Comparison of ENCODE assay signal across 22 cellular contexts in the genomic region with DNA sequence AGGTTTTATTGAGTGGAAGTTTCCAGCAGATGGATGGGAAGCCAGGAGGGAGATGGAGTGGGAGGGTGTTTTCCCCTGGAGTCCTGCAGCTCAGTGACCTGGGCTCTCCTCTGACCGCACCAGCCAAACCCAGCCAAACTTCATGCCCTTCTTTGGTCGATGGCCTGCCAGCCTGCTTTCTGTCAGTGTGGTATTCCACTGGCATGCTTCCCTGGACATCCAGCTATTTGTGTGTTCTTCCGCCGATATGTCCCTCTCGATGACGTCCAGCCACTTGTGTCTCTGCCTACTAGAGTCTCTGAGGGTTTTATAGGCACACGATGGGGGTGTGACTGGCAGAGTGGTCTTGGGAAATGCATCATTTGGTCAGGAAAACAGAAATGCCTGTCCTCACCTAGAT. TPM values are rescaled to one million over a fixed set of nuclear protein-coding genes. Genes with fewer than 3 reads are reported as not detected.
DNase-seq lines count a peak whose midpoint lies in the region; ATAC-seq and TF ChIP-seq lines count a peak whose summit lies in the region.
"Had no signal": no experiment of that assay in that cellular context is flagged by ENCODE, and none has a peak within 500 bp of the region (broad histone marks: within the 10 kb centered on the region; RNA-seq: fewer than 3 reads in every experiment).

No MANE protein-coding gene starts in this region.

- 98 to 100% methylated on average over 6 to 7 of the region's 7 CpGs for WGBS in endodermal cell (ENCODE audit: insufficient coverage in 1 of 2, insufficient read length in 1 of 2), 2 experiments
- 98% methylated on average over 7 of the region's 7 CpGs for WGBS in mesenchymal stem cell

- H3K14ac ChIP-seq in mesenchymal stem cell (ENCODE audit: low read length in 2 of 2), result no peak overlapping the region

- no peaks in the 10 kb centered on the region for H3K27me3 Mint-ChIP-seq in activated CD8-positive, alpha-beta T cell treated with anti-CD3 and anti-CD28 coated beads for 36 hours
- H3K27me3 Mint-ChIP-seq in activated CD8-positive, alpha-beta T cell treated with anti-CD3 and anti-CD28 coated beads, Interleukin-2, amount 10 ng/mL, durations not matched to agents 7 days and 5 days (ENCODE audit: low read depth), result no peaks in the 10 kb centered on the region
- no peaks in the 10 kb centered on the region for H3K27me3 Mint-ChIP-seq in endodermal cell (ENCODE audit: insufficient read depth)
- H3K27me3 Mint-ChIP-seq in stimulated activated naive B cell treated with anti-CD40 and anti-IgM and Interleukin-4, amounts not matched to agents 10 μg/mL and 1 μg/mL and 100 μg/mL, for 72 hours, result no peaks in the 10 kb centered on the region

- ATAC-seq in activated CD8-positive, alpha-beta T cell treated with anti-CD3 and anti-CD28 coated beads for 36 hours, result no peak
- no peak for ATAC-seq in activated CD8-positive, alpha-beta T cell treated with anti-CD3 and anti-CD28 coated beads, Interleukin-2, amount 10 ng/mL, durations not matched to agents 7 days and 5 days
- no peak for ATAC-seq in stimulated activated naive B cell treated with anti-CD40 and anti-IgM and Interleukin-4, amounts not matched to agents 10 μg/mL and 1 μg/mL and 100 μg/mL, for 72 hours (replicated peaks)
- ATAC-seq in HG02571 (IDR thresholded peaks at IDR 0.05; ENCODE audit: unreplicated experiment) (no peak), GM21576 (IDR thresholded peaks at IDR 0.05; ENCODE audit: unreplicated experiment) (no peak)
- ATAC-seq: PC-3, SK-N-SH treated with all-trans-retinoic acid at 6 μM for 48 hours, upper lobe of right lung had no signal

- no peak overlapping the region for H2BK15ac ChIP-seq in mesenchymal stem cell (ENCODE audit: low read depth, poor library complexity, severe bottlenecking)

- peak overlapping the region in 1 of 2 experiments; percentile 21 for H2BK12ac ChIP-seq in mesenchymal stem cell (ENCODE audit: low read length in 2 of 2)

- intact Hi-C loops in activated CD8-positive, alpha-beta T cell treated with anti-CD3 and anti-CD28 coated beads for 36 hours (cut with micrococcal nuclease), result no loop called here

- H4K91ac ChIP-seq in mesenchymal stem cell (ENCODE audit: low read length), result peak overlapping the region; percentile 59

- H3K23ac ChIP-seq in mesenchymal stem cell (ENCODE audit: low read length in 2 of 2), result no peak overlapping the region

- H2AK5ac ChIP-seq in mesenchymal stem cell (ENCODE audit: low read length, severe bottlenecking), result no peak overlapping the region

- no peak for DNase-seq in activated CD8-positive, alpha-beta T cell treated with anti-CD3 and anti-CD28 coated beads for 36 hours
- no peak for DNase-seq in activated CD8-positive, alpha-beta T cell treated with anti-CD3 and anti-CD28 coated beads, Interleukin-2, amount 10 ng/mL, durations not matched to agents 7 days and 5 days
- DNase-seq in endodermal cell (no peak), mesenchymal stem cell (no peak), NCI-H2196 treated with DMSO at 0.1 percent for 48 hours (lab: John Stamatoyannopoulos, UW; ENCODE audit: unreplicated experiment) (no peak)
- DNase-seq in stimulated activated naive B cell treated with anti-CD40 and anti-IgM and Interleukin-4, amounts not matched to agents 10 μg/mL and 1 μg/mL and 100 μg/mL, for 72 hours, result no peak
- DNase-seq: activated CD8-positive, alpha-beta memory T cell treated with anti-CD3 and anti-CD28 coated beads for 24 hours; dermis blood vessel endothelial cell; DND-41; erythroblast; KG1; NCI-H1048; NCI-H2107; NCI-H69; occipital lobe; PC-3; small intestine; upper lobe of right lung had no signal

- peak overlapping the region; percentile 10 for H3K27ac Mint-ChIP-seq in activated CD8-positive, alpha-beta T cell treated with anti-CD3 and anti-CD28 coated beads for 36 hours
- H3K27ac Mint-ChIP-seq in activated CD8-positive, alpha-beta T cell treated with anti-CD3 and anti-CD28 coated beads, Interleukin-2, amount 10 ng/mL, durations not matched to agents 7 days and 5 days, result no peak overlapping the region
- peak overlapping the region; percentile 76 for H3K27ac Mint-ChIP-seq in endodermal cell
- peak overlapping the region; percentile 53 for H3K27ac Mint-ChIP-seq in stimulated activated naive B cell treated with anti-CD40 and anti-IgM and Interleukin-4, amounts not matched to agents 10 μg/mL and 1 μg/mL and 100 μg/mL, for 72 hours

- no peak overlapping the region for H3K4me2 ChIP-seq in mesenchymal stem cell (ENCODE audit: low read length, poor library complexity, severe bottlenecking)

- H3K27ac ChIP-seq in endodermal cell (ENCODE audit: low read depth, low read length) (no peak overlapping the region), mesenchymal stem cell (ENCODE audit: low read length, poor library complexity, severe bottlenecking) (no peak overlapping the region)
- H3K27ac ChIP-seq: HL-60, upper lobe of right lung had no signal

- H3K4me3 Mint-ChIP-seq in activated CD8-positive, alpha-beta T cell treated with anti-CD3 and anti-CD28 coated beads for 36 hours, result no peak overlapping the region
- no peak overlapping the region for H3K4me3 Mint-ChIP-seq in activated CD8-positive, alpha-beta T cell treated with anti-CD3 and anti-CD28 coated beads, Interleukin-2, amount 10 ng/mL, durations not matched to agents 7 days and 5 days
- H3K4me3 Mint-ChIP-seq in endodermal cell, result peak overlapping the region; percentile 4
- no peak overlapping the region for H3K4me3 Mint-ChIP-seq in stimulated activated naive B cell treated with anti-CD40 and anti-IgM and Interleukin-4, amounts not matched to agents 10 μg/mL and 1 μg/mL and 100 μg/mL, for 72 hours

- peaks cover 18% of the 10 kb centered on the region for H3K36me3 ChIP-seq in endodermal cell (ENCODE audit: control insufficient read depth, insufficient read depth, low read length)
- H3K36me3 ChIP-seq in mesenchymal stem cell (ENCODE audit: control insufficient read depth in 1 of 2, insufficient read depth in 2 of 2, low read depth in 1 of 2, low read length in 2 of 2), result peaks cover 0 to 13% of the 10 kb centered on the region in 2 experiments
- H3K36me3 ChIP-seq: upper lobe of right lung had no signal

- no peak overlapping the region for H3K18ac ChIP-seq in mesenchymal stem cell (ENCODE audit: low read depth in 1 of 2, low read length in 2 of 2)

- peaks cover 20% of the 10 kb centered on the region for H3K36me3 Mint-ChIP-seq in activated CD8-positive, alpha-beta T cell treated with anti-CD3 and anti-CD28 coated beads for 36 hours (ENCODE audit: low read depth)
- peaks cover 37% of the 10 kb centered on the region for H3K36me3 Mint-ChIP-seq in activated CD8-positive, alpha-beta T cell treated with anti-CD3 and anti-CD28 coated beads, Interleukin-2, amount 10 ng/mL, durations not matched to agents 7 days and 5 days (ENCODE audit: low read depth)
- peaks cover 16% of the 10 kb centered on the region for H3K36me3 Mint-ChIP-seq in endodermal cell (ENCODE audit: low read depth)
- peaks cover 21 to 39% of the 10 kb centered on the region in 2 donors for H3K36me3 Mint-ChIP-seq in stimulated activated naive B cell treated with anti-CD40 and anti-IgM and Interleukin-4, amounts not matched to agents 10 μg/mL and 1 μg/mL and 100 μg/mL, for 72 hours

- no peaks in the 10 kb centered on the region for H3K9me3 ChIP-seq in endodermal cell (ENCODE audit: control insufficient read depth, low read length)
- no peaks in the 10 kb centered on the region for H3K9me3 ChIP-seq in mesenchymal stem cell (ENCODE audit: control insufficient read depth, low read length)
- H3K9me3 ChIP-seq: upper lobe of right lung had no signal

- no peaks in the 10 kb centered on the region for H3K9me3 Mint-ChIP-seq in activated CD8-positive, alpha-beta T cell treated with anti-CD3 and anti-CD28 coated beads for 36 hours
- no peaks in the 10 kb centered on the region for H3K9me3 Mint-ChIP-seq in activated CD8-positive, alpha-beta T cell treated with anti-CD3 and anti-CD28 coated beads, Interleukin-2, amount 10 ng/mL, durations not matched to agents 7 days and 5 days (ENCODE audit: insufficient read depth)
- H3K9me3 Mint-ChIP-seq in endodermal cell, result no peaks in the 10 kb centered on the region
- H3K9me3 Mint-ChIP-seq in stimulated activated naive B cell treated with anti-CD40 and anti-IgM and Interleukin-4, amounts not matched to agents 10 μg/mL and 1 μg/mL and 100 μg/mL, for 72 hours, result peaks cover 0 to 1% of the 10 kb centered on the region in 2 donors

- POLR2A ChIA-PET in activated CD8-positive, alpha-beta T cell treated with anti-CD3 and anti-CD28 coated beads for 36 hours (lab: Charles Lee), result no interaction called here
- POLR2A ChIA-PET in activated CD8-positive, alpha-beta T cell treated with anti-CD3 and anti-CD28 coated beads, Interleukin-2, amount 10 ng/mL, durations not matched to agents 7 days and 5 days (lab: Charles Lee), result no interaction called here

- TF ChIP-seq CTCF in activated CD8-positive, alpha-beta T cell treated with anti-CD3 and anti-CD28 coated beads for 36 hours (IDR thresholded peaks at IDR 0.05), result no peak
- TF ChIP-seq CTCF in endodermal cell (conservative IDR thresholded peaks at IDR 0.05), result no peak

- no peaks in the 10 kb centered on the region for H3K27me3 ChIP-seq in endodermal cell (ENCODE audit: control insufficient read depth, insufficient read depth, low read length, poor library complexity, severe bottlenecking)
- H3K27me3 ChIP-seq in mesenchymal stem cell (ENCODE audit: control insufficient read depth in 1 of 2, insufficient read depth in 1 of 2, low read length in 2 of 2), result no peaks in the 10 kb centered on the region
- H3K27me3 ChIP-seq: upper lobe of right lung had no signal

- CTCF ChIA-PET in activated CD8-positive, alpha-beta T cell treated with anti-CD3 and anti-CD28 coated beads for 36 hours (lab: Charles Lee), result interaction anchor here (0.8 to 1.8 kb wide), 2 partner anchors 70 to 258 kb away, joined by 3 to 5 read pairs; no protein-coding TSS in a partner anchor
- CTCF ChIA-PET in activated CD8-positive, alpha-beta T cell treated with anti-CD3 and anti-CD28 coated beads, Interleukin-2, amount 10 ng/mL, durations not matched to agents 7 days and 5 days (lab: Charles Lee), result no interaction called here

- H3K9ac ChIP-seq in endodermal cell (ENCODE audit: extremely low read depth, low read length, poor library complexity, severe bottlenecking), result no peak overlapping the region
- no peak overlapping the region for H3K9ac ChIP-seq in mesenchymal stem cell (ENCODE audit: low read length)

- no peak overlapping the region for H3K4ac ChIP-seq in mesenchymal stem cell (ENCODE audit: low read depth in 1 of 2, low read length in 2 of 2)

- no peak overlapping the region for H2BK120ac ChIP-seq in mesenchymal stem cell (ENCODE audit: low read depth, low read length)

- peaks cover 72% of the 10 kb centered on the region for H3K4me1 Mint-ChIP-seq in activated CD8-positive, alpha-beta T cell treated with anti-CD3 and anti-CD28 coated beads for 36 hours (ENCODE audit: low read depth)
- peaks cover 35% of the 10 kb centered on the region for H3K4me1 Mint-ChIP-seq in activated CD8-positive, alpha-beta T cell treated with anti-CD3 and anti-CD28 coated beads, Interleukin-2, amount 10 ng/mL, durations not matched to agents 7 days and 5 days (ENCODE audit: low read depth)
- peaks cover 41% of the 10 kb centered on the region for H3K4me1 Mint-ChIP-seq in endodermal cell
- H3K4me1 Mint-ChIP-seq in stimulated activated naive B cell treated with anti-CD40 and anti-IgM and Interleukin-4, amounts not matched to agents 10 μg/mL and 1 μg/mL and 100 μg/mL, for 72 hours, result peaks cover 50 to 84% of the 10 kb centered on the region in 2 donors

- no peaks in the 10 kb centered on the region for H3K79me1 ChIP-seq in mesenchymal stem cell (replicated peaks; ENCODE audit: low read length, poor library complexity, severe bottlenecking)

- peak overlapping the region; percentile 77 for H4K8ac ChIP-seq in mesenchymal stem cell (ENCODE audit: low read length)

- no peak overlapping the region for H2AFZ ChIP-seq in mesenchymal stem cell (ENCODE audit: low read depth, low read length)

- H3K4me3 ChIP-seq in endodermal cell (ENCODE audit: low read length), result no peak overlapping the region
- H3K4me3 ChIP-seq in mesenchymal stem cell (ENCODE audit: insufficient read depth in 1 of 2, low read depth in 1 of 2, low read length in 2 of 2), result no peak overlapping the region
- H3K4me3 ChIP-seq: upper lobe of right lung had no signal

- H2BK5ac ChIP-seq in mesenchymal stem cell (ENCODE audit: low read depth, low read length, poor library complexity, severe bottlenecking), result no peak overlapping the region

- H3K4me1 ChIP-seq in endodermal cell (ENCODE audit: control insufficient read depth, insufficient read depth, low read length) (peaks cover 3% of the 10 kb centered on the region), mesenchymal stem cell (ENCODE audit: control insufficient read depth, insufficient read depth, low read depth, low read length) (peaks cover 4% of the 10 kb centered on the region)

RNA-seq across cellular contexts. Expression of gene GPBP1, which starts 33.8 kb away (rescaled TPM):
- 10 to 100 TPM; 87.9 to 88.5 TPM for total RNA-seq in activated CD8-positive, alpha-beta T cell treated with anti-CD3 and anti-CD28 coated beads for 36 hours
- total RNA-seq in activated CD8-positive, alpha-beta T cell treated with anti-CD3 and anti-CD28 coated beads, Interleukin-2, amount 10 ng/mL, durations not matched to agents 7 days and 5 days, result 10 to 100 TPM; 76.4 to 84.6 TPM
- total RNA-seq in endodermal cell, result 100 to 1,000 TPM; 109 to 124 TPM
- 90.3 TPM for polyA plus RNA-seq in endodermal cell (2013, experiment 1 of 2)
- polyA plus RNA-seq in endodermal cell (2013, experiment 2 of 2), result 95.6 TPM
- polyA plus RNA-seq in mesenchymal stem cell (2013, experiment 1 of 2), result 35.5 TPM
- 37.4 TPM for polyA plus RNA-seq in mesenchymal stem cell (2013, experiment 2 of 2)
